27 cellular contexts compared by ENCODE assay signal in the genomic region with DNA sequence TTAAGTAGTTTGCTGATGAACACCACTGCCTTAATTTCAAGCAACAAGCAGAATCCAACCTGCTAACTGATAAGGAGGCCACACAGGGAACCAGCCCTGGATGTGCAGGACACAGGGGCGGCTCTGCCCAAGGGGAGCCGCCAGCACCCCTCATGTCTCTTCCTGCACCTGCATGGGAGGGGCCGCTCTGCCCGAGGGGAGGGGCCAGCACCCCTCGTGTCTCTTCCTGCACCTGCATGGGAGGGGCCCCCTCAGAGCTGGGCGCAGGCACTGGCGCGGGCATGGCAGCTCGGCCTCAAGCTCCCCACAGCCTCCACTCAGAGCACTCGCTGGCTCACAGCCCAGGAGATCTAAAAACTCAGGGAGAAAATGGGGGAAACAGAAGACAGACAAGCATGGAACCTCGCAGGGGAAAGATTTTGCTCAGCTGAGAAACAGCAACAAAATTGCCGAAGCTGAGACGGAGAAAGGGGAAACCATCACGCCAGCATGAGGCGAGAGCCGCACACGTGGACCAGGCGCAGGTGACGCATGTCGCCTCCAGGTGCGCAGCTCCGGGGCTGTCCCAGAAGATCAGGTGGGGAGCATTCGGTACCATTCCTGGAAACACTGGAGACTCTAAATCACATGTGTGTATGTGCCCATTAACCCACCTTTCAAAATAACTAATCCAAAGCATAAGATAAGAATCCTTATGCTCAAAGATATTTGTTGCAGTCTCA.
DNase-seq lines count a peak whose midpoint lies in the region; ATAC-seq and TF ChIP-seq lines count a peak whose summit lies in the region.
"Had no signal": no experiment of that assay in that cellular context is flagged by ENCODE, and none has a peak within 500 bp of the region (broad histone marks: within the 10 kb centered on the region; RNA-seq: fewer than 3 reads in every experiment).

No MANE protein-coding gene starts in this region.

- intact Hi-C loops in CD8-positive, alpha-beta T cell (cut with DNase I, micrococcal nuclease): no loop called here
- intact Hi-C loops in left lung (cut with DNase I): no loop called here

- no peak for TF ChIP-seq CTCF in CD8-positive, alpha-beta T cell (IDR thresholded peaks at IDR 0.05)
- no peak for TF ChIP-seq CTCF in left lung (IDR thresholded peaks at IDR 0.05)

- H3K36me3 Mint-ChIP-seq in activated T-cell treated with anti-CD3 and anti-CD28 coated beads, Interleukin-2, amount 50 U/mL, for 24 hours (ENCODE audit: low read depth): no peaks in the 10 kb centered on the region
- H3K36me3 Mint-ChIP-seq in CD8-positive, alpha-beta T cell: no peaks in the 10 kb centered on the region

- CTCF ChIA-PET in CD8-positive, alpha-beta T cell (lab: Charles Lee): no interaction called here

- POLR2A ChIA-PET in CD8-positive, alpha-beta T cell (lab: Charles Lee): no interaction called here

- DNase-seq in activated T-cell treated with anti-CD3 and anti-CD28 coated beads, Interleukin-2, amount 50 U/mL, for 24 hours: peak; percentile 34
- DNase-seq in activated T-cell treated with anti-CD3 and anti-CD28 coated beads, Interleukin-2, amount 50 U/mL, for 1 hour: no peak
- peak in 3 of 7 experiments; percentile 16 to 54 (median 21) for DNase-seq in CD8-positive, alpha-beta T cell
- DNase-seq in OCI-M1 (lab: John Stamatoyannopoulos, UW) (peak; percentile 5), left lung (peak; percentile 13 to 48), NCI-H2029 treated with DMSO at 0.1 percent for 48 hours (lab: John Stamatoyannopoulos, UW) (no peak), anterior cingulate cortex (lab: John Stamatoyannopoulos, UW) (no peak)
- DNase-seq: ACHN; activated CD4-positive, alpha-beta T cell treated with anti-CD3 and anti-CD28 coated beads, Interleukin-2, amount 50 U/mL, for 1 hour; central memory CD4-positive, alpha-beta T cell; dermis blood vessel endothelial cell; H9; kidney glomerular epithelial cell; NCI-H1048; NCI-H187 treated with DMSO at 0.1 percent for 48 hours; NCI-H2227 treated with DMSO at 0.1 percent for 48 hours; T-helper 2 cell had no signal

- no peak overlapping the region for H3K4me3 Mint-ChIP-seq in activated T-cell treated with anti-CD3 and anti-CD28 coated beads, Interleukin-2, amount 50 U/mL, for 24 hours
- peak overlapping the region; percentile 11 for H3K4me3 Mint-ChIP-seq in CD8-positive, alpha-beta T cell
- H3K4me3 Mint-ChIP-seq: H9, neural crest cell had no signal

- no peaks in the 10 kb centered on the region for H3K36me3 ChIP-seq in CD8-positive, alpha-beta T cell (ENCODE audit: insufficient read depth, low read length)
- H3K36me3 ChIP-seq in left lung: no peaks in the 10 kb centered on the region
- H3K36me3 ChIP-seq: BLaER1 treated with 17β-estradiol and CSF1 and Interleukin-3, amounts not matched to agents 10 nM and 100 nM; right lobe of liver; suprapubic skin had no signal

- no peaks in the 10 kb centered on the region for H3K9me3 ChIP-seq in CD8-positive, alpha-beta T cell (ENCODE audit: low read length)
- H3K9me3 ChIP-seq in left lung: peaks cover 0 to 32% of the 10 kb centered on the region in 2 donors
- H3K9me3 ChIP-seq: right lobe of liver had no signal

- H3K9me3 Mint-ChIP-seq in activated T-cell treated with anti-CD3 and anti-CD28 coated beads, Interleukin-2, amount 50 U/mL, for 24 hours: peaks cover 18% of the 10 kb centered on the region
- H3K9me3 Mint-ChIP-seq in CD8-positive, alpha-beta T cell: peaks cover 12% of the 10 kb centered on the region

- H3K27ac ChIP-seq in CD8-positive, alpha-beta T cell (ENCODE audit: low read depth, low read length): no peak overlapping the region
- H3K27ac ChIP-seq in left lung: no peak overlapping the region
- H3K27ac ChIP-seq: BLaER1 treated with 17β-estradiol and CSF1 and Interleukin-3, amounts not matched to agents 10 nM and 100 nM; HL-60; right lobe of liver; RWPE1; SK-N-MC; suprapubic skin; VCaP had no signal

- ATAC-seq in CD8-positive, alpha-beta T cell: peak; percentile 78
- ATAC-seq in left lung (no peak), HG02938 (IDR thresholded peaks at IDR 0.05; ENCODE audit: unreplicated experiment) (no peak)

- H3K4me1 Mint-ChIP-seq in activated T-cell treated with anti-CD3 and anti-CD28 coated beads, Interleukin-2, amount 50 U/mL, for 24 hours (ENCODE audit: low read depth): peaks cover 12% of the 10 kb centered on the region
- H3K4me1 Mint-ChIP-seq in CD8-positive, alpha-beta T cell (ENCODE audit: low read depth): peaks cover 9% of the 10 kb centered on the region
- H3K4me1 Mint-ChIP-seq: neural crest cell had no signal

- peaks cover 5% of the 10 kb centered on the region for H3K4me1 ChIP-seq in CD8-positive, alpha-beta T cell (ENCODE audit: insufficient read depth, low read length)
- H3K4me1 ChIP-seq in left lung: no peaks in the 10 kb centered on the region
- H3K4me1 ChIP-seq: right lobe of liver, suprapubic skin had no signal

- peaks cover 45% of the 10 kb centered on the region for H3K27me3 Mint-ChIP-seq in activated T-cell treated with anti-CD3 and anti-CD28 coated beads, Interleukin-2, amount 50 U/mL, for 24 hours
- peaks cover 36% of the 10 kb centered on the region for H3K27me3 Mint-ChIP-seq in CD8-positive, alpha-beta T cell (ENCODE audit: low read depth)

- H3K27ac Mint-ChIP-seq in activated T-cell treated with anti-CD3 and anti-CD28 coated beads, Interleukin-2, amount 50 U/mL, for 24 hours: no peak overlapping the region
- H3K27ac Mint-ChIP-seq in CD8-positive, alpha-beta T cell: no peak overlapping the region
- H3K27ac Mint-ChIP-seq: H9 had no signal

- H3K4me3 ChIP-seq in CD8-positive, alpha-beta T cell (ENCODE audit: low read depth, low read length): peak overlapping the region; percentile 14
- no peak overlapping the region for H3K4me3 ChIP-seq in left lung
- H3K4me3 ChIP-seq: BLaER1 treated with 17β-estradiol and CSF1 and Interleukin-3, amounts not matched to agents 10 nM and 100 nM; lung; right lobe of liver; SK-N-MC; suprapubic skin had no signal

- H3K27me3 ChIP-seq in CD8-positive, alpha-beta T cell (ENCODE audit: insufficient read depth, low read length): peaks cover 5% of the 10 kb centered on the region
- H3K27me3 ChIP-seq in left lung: peaks cover 28 to 70% of the 10 kb centered on the region in 2 donors
- H3K27me3 ChIP-seq: right lobe of liver had no signal

Comparison
In these comparisons a context has a peak if more than half of its experiments do, and no peak if none do; other contexts are left out.
1. DNase-seq: peak in activated T-cell treated with anti-CD3 and anti-CD28 coated beads, Interleukin-2, amount 50 U/mL, for 24 hours (single experiment), OCI-M1 (single experiment) and left lung (2 of 2); none in activated T-cell treated with anti-CD3 and anti-CD28 coated beads, Interleukin-2, amount 50 U/mL, for 1 hour (single experiment), NCI-H2029 treated with DMSO at 0.1 percent for 48 hours (single experiment) and anterior cingulate cortex (0 of 58).